In the genomic region with DNA sequence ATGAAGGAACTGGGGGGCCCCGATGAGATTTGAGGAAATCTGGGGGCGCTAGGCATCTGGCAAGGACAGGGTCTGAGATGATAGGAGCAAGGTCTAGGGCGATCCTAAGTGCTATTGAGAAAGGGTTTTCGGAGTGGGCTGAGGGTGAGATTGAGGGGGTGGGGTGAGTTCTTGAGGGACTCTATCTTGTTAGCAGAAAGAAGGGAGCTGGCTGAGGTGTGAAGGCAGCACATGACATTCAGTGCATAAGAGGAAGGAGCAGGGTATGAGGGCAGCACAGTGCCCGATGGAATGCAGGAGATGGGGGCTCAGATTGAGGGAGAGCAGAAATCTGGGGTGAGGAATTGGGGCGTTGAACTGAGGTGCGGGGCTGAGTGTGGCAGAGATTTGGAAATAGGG, we compare ENCODE assay signal across 8 cellular contexts. TPM values are rescaled to one million over a fixed set of nuclear protein-coding genes. Genes with fewer than 3 reads are reported as not detected.
DNase-seq lines count a peak whose midpoint lies in the region; ATAC-seq and TF ChIP-seq lines count a peak whose summit lies in the region.

No MANE protein-coding gene starts in this region.

- H3K9me3 ChIP-seq in BLaER1 treated with 17β-estradiol and CSF1 and Interleukin-3, amounts not matched to agents 10 nM and 100 nM (replicated peaks in 1 of 11) = peaks cover 14 to 19% (median 18%) of the 10 kb centered on the region in 11 experiments; a peak in 20 of 22 replicates
- H3K9me3 ChIP-seq in hepatocyte (ENCODE audit: low read depth) (no peaks in the 10 kb centered on the region), skeletal muscle tissue (ENCODE audit: control insufficient read depth in 3 of 3, low read length in 3 of 3) (no peaks in the 10 kb centered on the region)

- WGBS in hepatocyte (ENCODE audit: low lambda C conversion rate, missing lambda C conversion rate) = 40% methylated on average over 7 of the region's 7 CpGs

- H3K27ac Mint-ChIP-seq in activated naive CD8-positive, alpha-beta T cell = peak overlapping the region; percentile 61

- peaks cover 54% of the 10 kb centered on the region for H3K79me2 ChIP-seq in hepatocyte

- peaks cover 11 to 50% (median 33%) of the 10 kb centered on the region in 11 experiments; a peak in 18 of 22 replicates for H4K20me1 ChIP-seq in BLaER1 treated with 17β-estradiol and CSF1 and Interleukin-3, amounts not matched to agents 10 nM and 100 nM
- peaks cover 12% of the 10 kb centered on the region for H4K20me1 ChIP-seq in hepatocyte (ENCODE audit: insufficient read depth, poor library complexity, severe bottlenecking)

- H3K4me3 Mint-ChIP-seq in activated naive CD8-positive, alpha-beta T cell = peak overlapping the region; percentile 90

- H3K9me2 ChIP-seq in hepatocyte (replicated peaks; ENCODE audit: insufficient read depth) = no peaks in the 10 kb centered on the region

- H3K4me2 ChIP-seq in BLaER1 treated with 17β-estradiol and CSF1 and Interleukin-3, amounts not matched to agents 10 nM and 100 nM = peak overlapping the region; percentile 75 to 99 (median 91)
- peak overlapping the region; percentile 84 for H3K4me2 ChIP-seq in hepatocyte

- peak overlapping the region; percentile 69 to 80 (median 73) for H3K4me3 ChIP-seq in BLaER1 treated with 17β-estradiol and CSF1 and Interleukin-3, amounts not matched to agents 10 nM and 100 nM
- peak overlapping the region; percentile 54 for H3K4me3 ChIP-seq in hepatocyte
- H3K4me3 ChIP-seq in skeletal muscle tissue (ENCODE audit: low read length in 3 of 3) = peak overlapping the region; percentile 85 to 96 (median 91)

- peaks cover 2% of the 10 kb centered on the region for H3K36me3 Mint-ChIP-seq in activated naive CD8-positive, alpha-beta T cell

- H3K27ac ChIP-seq in BLaER1 treated with 17β-estradiol and CSF1 and Interleukin-3, amounts not matched to agents 10 nM and 100 nM = peak overlapping the region; percentile 14 to 83 (median 75); a peak in 20 of 22 replicates
- peak overlapping the region; percentile 74 for H3K27ac ChIP-seq in hepatocyte
- peak overlapping the region; percentile 83 for H3K27ac ChIP-seq in skeletal muscle tissue (ENCODE audit: low read depth, low read length)

- H3K9me3 Mint-ChIP-seq in activated naive CD8-positive, alpha-beta T cell (ENCODE audit: low read depth) = peaks cover 4% of the 10 kb centered on the region

- H3K27me3 Mint-ChIP-seq in activated naive CD8-positive, alpha-beta T cell = no peaks in the 10 kb centered on the region

- DNase-seq in hepatocyte (ENCODE audit: low spot score) (peak; percentile 31), NCI-H2227 treated with DMSO at 0.1 percent for 48 hours (lab: John Stamatoyannopoulos, UW) (no peak), putamen (ENCODE audit: low spot score) (no peak), HuH-7.5 (ENCODE audit: low spot score) (no peak)

- peaks cover 25 to 59% (median 37%) of the 10 kb centered on the region in 10 experiments for H3K4me1 ChIP-seq in BLaER1 treated with 17β-estradiol and CSF1 and Interleukin-3, amounts not matched to agents 10 nM and 100 nM
- H3K4me1 ChIP-seq in hepatocyte (ENCODE audit: insufficient read depth) (peaks cover 29% of the 10 kb centered on the region), skeletal muscle tissue (ENCODE audit: control insufficient read depth in 3 of 3, insufficient read depth in 3 of 3, low read length in 3 of 3) (peaks cover 25 to 38% (median 37%) of the 10 kb centered on the region in 3 donors)

- peak overlapping the region; percentile 72 to 83 (median 80) for H3K9ac ChIP-seq in BLaER1 treated with 17β-estradiol and CSF1 and Interleukin-3, amounts not matched to agents 10 nM and 100 nM
- peak overlapping the region; percentile 83 to 91 (median 86) for H3K9ac ChIP-seq in skeletal muscle tissue (ENCODE audit: low read depth in 1 of 3, low read length in 3 of 3)

- peaks cover 76% of the 10 kb centered on the region for H3K4me1 Mint-ChIP-seq in activated naive CD8-positive, alpha-beta T cell (ENCODE audit: low read depth)

- no peaks in the 10 kb centered on the region for H3K27me3 ChIP-seq in BLaER1 treated with 17β-estradiol and CSF1 and Interleukin-3, amounts not matched to agents 10 nM and 100 nM
- no peaks in the 10 kb centered on the region for H3K27me3 ChIP-seq in hepatocyte
- no peaks in the 10 kb centered on the region for H3K27me3 ChIP-seq in skeletal muscle tissue (ENCODE audit: control insufficient read depth in 3 of 3, insufficient read depth in 3 of 3, low read length in 3 of 3)

- peaks cover 0 to 13% (median 0%) of the 10 kb centered on the region in 11 experiments; a peak in 6 of 22 replicates for H3K36me3 ChIP-seq in BLaER1 treated with 17β-estradiol and CSF1 and Interleukin-3, amounts not matched to agents 10 nM and 100 nM
- H3K36me3 ChIP-seq in hepatocyte (replicated peaks; ENCODE audit: insufficient read depth, low read depth) (no peaks in the 10 kb centered on the region), skeletal muscle tissue (ENCODE audit: control insufficient read depth in 3 of 3, insufficient read depth in 3 of 3, low read length in 3 of 3) (no peaks in the 10 kb centered on the region)

- ATAC-seq in HG03066 (IDR thresholded peaks at IDR 0.05; ENCODE audit: low read depth, unreplicated experiment) = peak; percentile 1

- no peak for TF ChIP-seq CTCF in hepatocyte (IDR thresholded peaks at IDR 0.05; ENCODE audit: poor library complexity)

- peak overlapping the region; percentile 76 for H2AFZ ChIP-seq in hepatocyte

RNA-seq across cellular contexts. Expression of a gene that starts 0.7 kb away (rescaled TPM):
- total RNA-seq in hepatocyte (24.1 and 30.8 TPM in 2 replicates), skeletal muscle tissue (11.0 TPM)
- 14.2 and 21.0 TPM in 2 replicates for polyA plus RNA-seq in hepatocyte
